In the genomic region with DNA sequence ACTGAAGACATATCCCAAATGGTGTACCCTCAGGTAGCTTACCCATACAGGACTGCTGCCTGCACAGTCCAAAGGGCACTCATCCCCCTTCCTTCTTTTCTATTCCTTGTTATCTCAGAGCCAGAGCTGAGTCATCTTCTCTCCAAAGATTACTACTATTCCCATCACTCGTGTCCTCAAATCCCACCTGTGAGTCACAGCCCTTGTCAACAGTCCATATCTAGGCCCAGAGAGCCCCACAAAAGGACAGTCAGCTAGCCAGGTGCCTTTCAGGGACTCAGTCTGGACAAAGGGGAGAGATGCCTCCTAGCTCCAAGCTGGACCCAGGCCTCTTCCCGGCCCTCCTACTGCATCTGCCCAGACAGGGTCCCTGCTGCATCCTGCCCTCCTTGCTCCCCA, we compare ENCODE assay signal across 15 cellular contexts. TPM values are rescaled to one million over a fixed set of nuclear protein-coding genes. Genes with fewer than 3 reads are reported as not detected.
DNase-seq lines count a peak whose midpoint lies in the region; ATAC-seq and TF ChIP-seq lines count a peak whose summit lies in the region.
"Had no signal": no experiment of that assay in that cellular context is flagged by ENCODE, and none has a peak within 500 bp of the region (broad histone marks: within the 10 kb centered on the region; RNA-seq: fewer than 3 reads in every experiment).

No MANE protein-coding gene starts in this region.

- H3K4me1 ChIP-seq in mesodermal cell (ENCODE audit: control insufficient read depth, insufficient read depth, low read length, poor library complexity, severe bottlenecking): peaks cover 7% of the 10 kb centered on the region
- H3K4me1 ChIP-seq: breast epithelium had no signal

- H3K9me3 Mint-ChIP-seq in CD4-positive, alpha-beta T cell: no peaks in the 10 kb centered on the region
- no peaks in the 10 kb centered on the region for H3K9me3 Mint-ChIP-seq in HFFc6
- H3K9me3 Mint-ChIP-seq in activated naive CD8-positive, alpha-beta T cell treated with anti-CD3 and anti-CD28 coated beads, Interleukin-2, amount 10 ng/mL, durations not matched to agents 7 days and 5 days: no peaks in the 10 kb centered on the region
- H3K9me3 Mint-ChIP-seq: stimulated activated memory B cell treated with anti-CD40 and anti-IgM and Interleukin-4, amounts not matched to agents 10 μg/mL and 1 μg/mL and 100 μg/mL, for 72 hours had no signal

- no peak overlapping the region for H3K4me3 ChIP-seq in mesodermal cell (ENCODE audit: extremely low read depth, insufficient read depth, low read length, poor library complexity, severe bottlenecking)
- H3K4me3 ChIP-seq: breast epithelium, heart right ventricle, lung had no signal

- H3K27me3 ChIP-seq in CD4-positive, alpha-beta T cell (ENCODE audit: control insufficient read depth, insufficient read depth, low read length): no peaks in the 10 kb centered on the region
- H3K27me3 ChIP-seq: breast epithelium, heart right ventricle had no signal

- no peak for TF ChIP-seq CTCF in CD4-positive, alpha-beta T cell (IDR thresholded peaks at IDR 0.05)
- no peak for TF ChIP-seq CTCF in HFFc6 (IDR thresholded peaks at IDR 0.05)

- H3K36me3 ChIP-seq in mesodermal cell (ENCODE audit: control insufficient read depth, insufficient read depth, low read length): no peaks in the 10 kb centered on the region
- H3K36me3 ChIP-seq: breast epithelium had no signal

- no peaks in the 10 kb centered on the region for H3K27me3 Mint-ChIP-seq in CD4-positive, alpha-beta T cell
- no peaks in the 10 kb centered on the region; the same call in none of the 2 replicates for H3K27me3 Mint-ChIP-seq in HFFc6 (ENCODE audit: insufficient read depth)
- H3K27me3 Mint-ChIP-seq in activated naive CD8-positive, alpha-beta T cell treated with anti-CD3 and anti-CD28 coated beads, Interleukin-2, amount 10 ng/mL, durations not matched to agents 7 days and 5 days: no peaks in the 10 kb centered on the region
- H3K27me3 Mint-ChIP-seq: stimulated activated memory B cell treated with anti-CD40 and anti-IgM and Interleukin-4, amounts not matched to agents 10 μg/mL and 1 μg/mL and 100 μg/mL, for 72 hours had no signal

- WGBS in mesodermal cell (ENCODE audit: insufficient coverage in 2 of 2), 2 experiments: 44 to 68% methylated on average over 1 to 2 of the region's 2 CpGs

- intact Hi-C loops in CD4-positive, alpha-beta T cell (cut with DNase I, micrococcal nuclease): no loop called here

- H3K27ac ChIP-seq in CD4-positive, alpha-beta T cell (ENCODE audit: low read depth, low read length): peak overlapping the region; percentile 48
- H3K27ac ChIP-seq in mesodermal cell (ENCODE audit: low read depth, low read length, severe bottlenecking): peak overlapping the region; percentile 13
- H3K27ac ChIP-seq in substantia nigra (ENCODE audit: low read depth, low read length, poor library complexity, severe bottlenecking): no peak overlapping the region
- H3K27ac ChIP-seq: breast epithelium, heart right ventricle had no signal

- peaks cover 52% of the 10 kb centered on the region for H3K4me1 Mint-ChIP-seq in CD4-positive, alpha-beta T cell (ENCODE audit: low read depth)
- peaks cover 14% of the 10 kb centered on the region for H3K4me1 Mint-ChIP-seq in HFFc6 (ENCODE audit: low read depth)
- H3K4me1 Mint-ChIP-seq in activated naive CD8-positive, alpha-beta T cell treated with anti-CD3 and anti-CD28 coated beads, Interleukin-2, amount 10 ng/mL, durations not matched to agents 7 days and 5 days: peaks cover 25% of the 10 kb centered on the region

- no peak overlapping the region for H3K4me3 Mint-ChIP-seq in CD4-positive, alpha-beta T cell
- no peak overlapping the region for H3K4me3 Mint-ChIP-seq in HFFc6
- H3K4me3 Mint-ChIP-seq in activated naive CD8-positive, alpha-beta T cell treated with anti-CD3 and anti-CD28 coated beads, Interleukin-2, amount 10 ng/mL, durations not matched to agents 7 days and 5 days: no peak overlapping the region
- H3K4me3 Mint-ChIP-seq: stimulated activated memory B cell treated with anti-CD40 and anti-IgM and Interleukin-4, amounts not matched to agents 10 μg/mL and 1 μg/mL and 100 μg/mL, for 72 hours had no signal

- DNase-seq in CD4-positive, alpha-beta T cell: no peak
- peak; percentile 31 for DNase-seq in HFFc6
- DNase-seq in activated naive CD8-positive, alpha-beta T cell treated with anti-CD3 and anti-CD28 coated beads, Interleukin-2, amount 10 ng/mL, durations not matched to agents 7 days and 5 days: no peak
- no peak for DNase-seq in NCI-H1048 (lab: John Stamatoyannopoulos, UW)
- no peak for DNase-seq in KG1 (lab: John Stamatoyannopoulos, UW)
- no peak for DNase-seq in substantia nigra (lab: John Stamatoyannopoulos, UW)
- DNase-seq in COLO829 (ENCODE audit: low spot score): no peak
- DNase-seq: H7, heart right ventricle, NCI-H774 had no signal

- POLR2A ChIA-PET in CD4-positive, alpha-beta T cell (lab: Charles Lee): interaction anchor here (1.1 to 2.2 kb wide), 4 partner anchors 10 to 29 kb away, joined by 5 to 25 read pairs (median 11); partner anchors contain the start of genes PARP16 and RNU5B-1
- POLR2A ChIA-PET in activated naive CD8-positive, alpha-beta T cell treated with anti-CD3 and anti-CD28 coated beads, Interleukin-2, amount 10 ng/mL, durations not matched to agents 7 days and 5 days (lab: Charles Lee): interaction anchor here (0.7 to 5.4 kb wide), 3 partner anchors 10 to 29 kb away, joined by 3 to 39 read pairs (median 5); partner anchors contain the start of genes PARP16 and RNU5B-1

- ATAC-seq in CD4-positive, alpha-beta T cell (ENCODE audit: poor library complexity): no peak
- peak; percentile 12 for ATAC-seq in activated naive CD8-positive, alpha-beta T cell treated with anti-CD3 and anti-CD28 coated beads, Interleukin-2, amount 10 ng/mL, durations not matched to agents 7 days and 5 days (ENCODE audit: low read depth)
- ATAC-seq: stimulated activated memory B cell treated with anti-CD40 and anti-IgM and Interleukin-4, amounts not matched to agents 10 μg/mL and 1 μg/mL and 100 μg/mL, for 72 hours had no signal

- H3K9me3 ChIP-seq in CD4-positive, alpha-beta T cell (ENCODE audit: control insufficient read depth, low read length): no peaks in the 10 kb centered on the region
- no peaks in the 10 kb centered on the region for H3K9me3 ChIP-seq in mesodermal cell (ENCODE audit: control insufficient read depth, low read length)
- H3K9me3 ChIP-seq: breast epithelium, heart right ventricle had no signal

- peaks cover 35% of the 10 kb centered on the region for H3K36me3 Mint-ChIP-seq in CD4-positive, alpha-beta T cell (ENCODE audit: low read depth)
- no peaks in the 10 kb centered on the region for H3K36me3 Mint-ChIP-seq in HFFc6 (ENCODE audit: low read depth)
- H3K36me3 Mint-ChIP-seq in activated naive CD8-positive, alpha-beta T cell treated with anti-CD3 and anti-CD28 coated beads, Interleukin-2, amount 10 ng/mL, durations not matched to agents 7 days and 5 days: peaks cover 8% of the 10 kb centered on the region

- H3K27ac Mint-ChIP-seq in CD4-positive, alpha-beta T cell: peak overlapping the region; percentile 77
- peak overlapping the region; percentile 15 for H3K27ac Mint-ChIP-seq in HFFc6
- H3K27ac Mint-ChIP-seq in activated naive CD8-positive, alpha-beta T cell treated with anti-CD3 and anti-CD28 coated beads, Interleukin-2, amount 10 ng/mL, durations not matched to agents 7 days and 5 days: no peak overlapping the region
- H3K27ac Mint-ChIP-seq: stimulated activated memory B cell treated with anti-CD40 and anti-IgM and Interleukin-4, amounts not matched to agents 10 μg/mL and 1 μg/mL and 100 μg/mL, for 72 hours had no signal

- CTCF ChIA-PET in CD4-positive, alpha-beta T cell (lab: Charles Lee): interaction anchor here (1.9 kb wide), 1 partner anchor 22 kb away, joined by 6 read pairs; no protein-coding TSS in a partner anchor

RNA-seq across cellular contexts. Expression of gene PARP16, which starts 11.0 kb away (rescaled TPM):
- 10 to 100 TPM; 11.3 to 12.9 TPM for total RNA-seq in CD4-positive, alpha-beta T cell
- 1 to 10 TPM; 4.1 to 5.1 (median 4.4) TPM for total RNA-seq in HFFc6 (2021; fragmentation: NEBNext Ultra II Directional; extraction: Animal tissue kit (Norgen Biotek cat#: 25700))
- total RNA-seq in activated naive CD8-positive, alpha-beta T cell treated with anti-CD3 and anti-CD28 coated beads, Interleukin-2, amount 10 ng/mL, durations not matched to agents 7 days and 5 days: 10 to 100 TPM; 17.7 to 20.4 TPM
- polyA plus RNA-seq in mesodermal cell (2013, experiment 1 of 2): 5.6 TPM
- polyA plus RNA-seq in mesodermal cell (2013, experiment 2 of 2): 6.3 TPM

RNA-seq across cellular contexts. Expression of gene RNU5A-1, which starts 20.1 kb away (rescaled TPM):
- not detected for total RNA-seq in CD4-positive, alpha-beta T cell
- not detected for total RNA-seq in HFFc6 (2021; fragmentation: NEBNext Ultra II Directional; extraction: Animal tissue kit (Norgen Biotek cat#: 25700))
- not detected for total RNA-seq in activated naive CD8-positive, alpha-beta T cell treated with anti-CD3 and anti-CD28 coated beads, Interleukin-2, amount 10 ng/mL, durations not matched to agents 7 days and 5 days
- 6,661 TPM for polyA plus RNA-seq in mesodermal cell (2013, experiment 1 of 2)
- 8,769 TPM for polyA plus RNA-seq in mesodermal cell (2013, experiment 2 of 2)
- total RNA-seq: breast epithelium, H7, heart right ventricle, lung had no signal
- polyA plus RNA-seq: BJ, heart right ventricle, lung had no signal

RNA-seq across cellular contexts. Expression of gene RNU5B-1, which starts 28.8 kb away (rescaled TPM):
- 10 to 100 TPM; 23.7 to 34.8 TPM for total RNA-seq in CD4-positive, alpha-beta T cell
- total RNA-seq in HFFc6 (2021; fragmentation: NEBNext Ultra II Directional; extraction: Animal tissue kit (Norgen Biotek cat#: 25700)): 10 to 100 TPM in 2 of 6 experiments, 1 to 10 TPM in 1, not detected in 3; 8.6 to 18.0 (median 10.5) TPM
- total RNA-seq in activated naive CD8-positive, alpha-beta T cell treated with anti-CD3 and anti-CD28 coated beads, Interleukin-2, amount 10 ng/mL, durations not matched to agents 7 days and 5 days: 10 to 100 TPM; 27.2 to 27.3 TPM
- polyA plus RNA-seq in mesodermal cell (2013, experiment 1 of 2): 12,289 TPM
- polyA plus RNA-seq in mesodermal cell (2013, experiment 2 of 2): 16,601 TPM
- total RNA-seq: breast epithelium, H7 had no signal
- polyA plus RNA-seq: BJ, heart right ventricle, lung had no signal
